Comparison of ENCODE assay signal across 21 cellular contexts in genomic region chr2:23354554-23354953, GRCh38. TPM values are rescaled to one million over a fixed set of nuclear protein-coding genes. Genes with fewer than 3 reads are reported as not detected.
DNase-seq lines count a peak whose midpoint lies in the region; ATAC-seq and TF ChIP-seq lines count a peak whose summit lies in the region.
"Had no signal": no experiment of that assay in that cellular context is flagged by ENCODE, and none has a peak within 500 bp of the region (broad histone marks: within the 10 kb centered on the region; RNA-seq: fewer than 3 reads in every experiment).

No MANE protein-coding gene starts in this region.

- H3K27ac Mint-ChIP-seq in progenitor cell of endocrine pancreas = no peak overlapping the region
- H3K27ac Mint-ChIP-seq: activated CD4-positive, alpha-beta T cell treated with anti-CD3 and anti-CD28 coated beads, Interleukin-2, amount 10 ng/mL, durations not matched to agents 24 days and 14 days; activated naive CD8-positive, alpha-beta T cell treated with anti-CD3 and anti-CD28 coated beads, Interleukin-2, amount 50 U/mL, for 24 hours; immature natural killer cell; stimulated activated naive CD8-positive, alpha-beta T cell treated with anti-CD3 and anti-CD28 coated beads, Interleukin-15, Interleukin-2, amounts not matched to agents 100 ng/mL and 50 ng/mL, for 24 hours; T-helper 2 cell treated with Interferon-gamma antibody and Interleukin-4, amounts not matched to agents 5 μg/mL and 100 μg/mL, for 36 hours had no signal

- H3K27me3 Mint-ChIP-seq in progenitor cell of endocrine pancreas = peaks cover 43% of the 10 kb centered on the region

- no peaks in the 10 kb centered on the region for H3K36me3 Mint-ChIP-seq in progenitor cell of endocrine pancreas (ENCODE audit: insufficient read depth)
- H3K36me3 Mint-ChIP-seq: immature natural killer cell had no signal

- ATAC-seq in GM21786 (IDR thresholded peaks at IDR 0.05; ENCODE audit: unreplicated experiment) (peak; percentile 51), HG03280 (IDR thresholded peaks at IDR 0.05; ENCODE audit: unreplicated experiment) (peak; percentile 57), HG03354 (IDR thresholded peaks at IDR 0.05; ENCODE audit: poor library complexity, severe bottlenecking, unreplicated experiment) (no peak)
- ATAC-seq: activated naive CD8-positive, alpha-beta T cell treated with anti-CD3 and anti-CD28 coated beads, Interleukin-2, amount 50 U/mL, for 24 hours; activated T-cell treated with anti-CD3 and anti-CD28 coated beads, Interleukin-2, amount 50 U/mL, for 4 hours; gastrocnemius medialis had no signal

- DNase-seq in GM10266 (ENCODE audit: extremely low spot score) (peak; percentile 53), GM19240 (ENCODE audit: insufficient read length, low spot score) (peak; percentile 50), NCI-H524 treated with DMSO at 0.1 percent for 48 hours (lab: John Stamatoyannopoulos, UW) (no peak), AG20443 (ENCODE audit: low spot score) (no peak), progenitor cell of endocrine pancreas (ENCODE audit: low spot score, unreplicated experiment) (no peak)
- DNase-seq: activated CD4-positive, alpha-beta T cell treated with anti-CD3 and anti-CD28 coated beads, Interleukin-2, amount 10 ng/mL, durations not matched to agents 24 days and 14 days; activated naive CD8-positive, alpha-beta T cell treated with anti-CD3 and anti-CD28 coated beads, Interleukin-2, amount 50 U/mL, for 24 hours; activated T-cell treated with anti-CD3 and anti-CD28 coated beads, Interleukin-2, amount 50 U/mL, for 4 hours; gastrocnemius medialis; GDM1; immature natural killer cell; MM.1S; NCI-H2107; nucleus accumbens; SHP77 had no signal

- H3K4me3 Mint-ChIP-seq in progenitor cell of endocrine pancreas (ENCODE audit: low read depth) = no peak overlapping the region
- H3K4me3 Mint-ChIP-seq: activated CD4-positive, alpha-beta T cell treated with anti-CD3 and anti-CD28 coated beads, Interleukin-2, amount 10 ng/mL, durations not matched to agents 24 days and 14 days; activated naive CD8-positive, alpha-beta T cell treated with anti-CD3 and anti-CD28 coated beads, Interleukin-2, amount 50 U/mL, for 24 hours; activated T-cell treated with anti-CD3 and anti-CD28 coated beads, Interleukin-2, amount 50 U/mL, for 4 hours; central memory CD8-positive, alpha-beta T cell; immature natural killer cell; stimulated activated naive CD8-positive, alpha-beta T cell treated with anti-CD3 and anti-CD28 coated beads, Interleukin-15, Interleukin-2, amounts not matched to agents 100 ng/mL and 50 ng/mL, for 24 hours; T-helper 2 cell treated with Interferon-gamma antibody and Interleukin-4, amounts not matched to agents 5 μg/mL and 100 μg/mL, for 36 hours had no signal

- TF ChIP-seq CTCF in GM10266 (IDR thresholded peaks at IDR 0.05; ENCODE audit: control insufficient read depth, insufficient read depth, low read depth, missing control alignments) (no peak), progenitor cell of endocrine pancreas (IDR thresholded peaks at IDR 0.05; ENCODE audit: unreplicated experiment) (no peak)

- H3K9me3 Mint-ChIP-seq in progenitor cell of endocrine pancreas (ENCODE audit: low read depth) = no peaks in the 10 kb centered on the region
- H3K9me3 Mint-ChIP-seq: activated CD4-positive, alpha-beta T cell treated with anti-CD3 and anti-CD28 coated beads, Interleukin-2, amount 10 ng/mL, durations not matched to agents 24 days and 14 days; activated naive CD8-positive, alpha-beta T cell treated with anti-CD3 and anti-CD28 coated beads, Interleukin-2, amount 50 U/mL, for 24 hours; activated T-cell treated with anti-CD3 and anti-CD28 coated beads, Interleukin-2, amount 50 U/mL, for 4 hours; central memory CD8-positive, alpha-beta T cell; immature natural killer cell; stimulated activated naive CD8-positive, alpha-beta T cell treated with anti-CD3 and anti-CD28 coated beads, Interleukin-15, Interleukin-2, amounts not matched to agents 100 ng/mL and 50 ng/mL, for 24 hours; T-helper 2 cell treated with Interferon-gamma antibody and Interleukin-4, amounts not matched to agents 5 μg/mL and 100 μg/mL, for 36 hours had no signal

- peaks cover 2% of the 10 kb centered on the region for H3K4me1 Mint-ChIP-seq in progenitor cell of endocrine pancreas (ENCODE audit: low read depth)
- H3K4me1 Mint-ChIP-seq: activated CD4-positive, alpha-beta T cell treated with anti-CD3 and anti-CD28 coated beads, Interleukin-2, amount 10 ng/mL, durations not matched to agents 24 days and 14 days; central memory CD8-positive, alpha-beta T cell; immature natural killer cell had no signal

RNA-seq across cellular contexts. Expression of gene KLHL29, which starts 30.4 kb away (rescaled TPM):
- total RNA-seq in progenitor cell of endocrine pancreas = 4.4 and 5.5 TPM in 2 replicates

Comparison
In these comparisons a context has a peak if more than half of its experiments do, and no peak if none do; other contexts are left out.
1. DNase-seq: peak in GM10266 (single experiment) and GM19240 (single experiment); none in NCI-H524 treated with DMSO at 0.1 percent for 48 hours (single experiment), AG20443 (single experiment) and progenitor cell of endocrine pancreas (single experiment).